Comparison of ENCODE assay signal across 9 cellular contexts in the genomic region with DNA sequence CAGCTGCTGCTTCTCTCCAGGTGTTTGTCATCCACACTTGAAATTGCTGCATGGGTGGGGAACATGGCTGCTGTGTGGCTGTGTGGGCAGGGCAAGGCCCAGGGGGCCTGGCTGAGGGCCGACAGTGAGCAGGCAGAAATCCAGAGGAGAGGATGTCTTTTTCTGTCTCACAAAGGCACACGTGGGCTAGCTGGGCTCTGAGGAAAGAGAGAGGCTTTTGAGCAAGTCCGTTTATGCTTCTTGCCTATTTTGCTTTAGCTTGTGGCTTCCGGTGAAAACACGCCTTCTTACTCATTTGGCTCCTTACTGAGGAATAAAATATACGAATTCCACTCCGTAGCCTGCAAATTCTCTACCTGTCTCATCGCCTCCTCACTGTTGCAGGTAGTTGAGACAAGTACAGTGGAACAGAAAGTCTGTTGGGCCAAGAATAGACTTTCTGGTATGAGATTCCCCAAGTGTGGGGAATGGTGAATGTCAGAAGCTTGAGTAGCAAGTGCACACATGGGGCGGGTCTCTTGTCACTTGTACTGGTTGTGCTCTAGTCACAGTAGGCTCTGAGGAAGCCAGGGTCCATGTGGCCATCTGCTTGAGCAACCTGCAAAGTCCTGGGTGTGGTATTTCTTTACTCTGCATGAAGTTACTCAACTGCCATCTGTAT. TPM values are rescaled to one million over a fixed set of nuclear protein-coding genes. Genes with fewer than 3 reads are reported as not detected.
DNase-seq lines count a peak whose midpoint lies in the region; ATAC-seq, FAIRE-seq and TF ChIP-seq lines count a peak whose summit lies in the region.
"Had no signal": no experiment of that assay in that cellular context is flagged by ENCODE, and none has a peak within 500 bp of the region (broad histone marks: within the 10 kb centered on the region; RNA-seq: fewer than 3 reads in every experiment).

No MANE protein-coding gene starts in this region.

- H3K4me2 ChIP-seq in astrocyte (ENCODE audit: low read length) = no peak overlapping the region

- DNase-seq in CD8-positive, alpha-beta T cell = peak in 2 of 7 experiments; percentile 8 to 26
- DNase-seq in NCI-H69 (lab: John Stamatoyannopoulos, UW) (peak; percentile 64), astrocyte (ENCODE audit: low read depth) (peak; percentile 32), middle frontal gyrus (ENCODE audit: extremely low spot score, low spot score) (peak; percentile 22), OCI-M2 (lab: John Stamatoyannopoulos, UW; ENCODE audit: unreplicated experiment) (no peak), COLO668 (lab: John Stamatoyannopoulos, UW; ENCODE audit: unreplicated experiment) (no peak), GM19239 (ENCODE audit: insufficient read length, low spot score) (no peak)

- peak overlapping the region; percentile 18 for H3K4me3 ChIP-seq in CD8-positive, alpha-beta T cell (ENCODE audit: low read depth, low read length)
- no peak overlapping the region for H3K4me3 ChIP-seq in astrocyte (ENCODE audit: insufficient read depth, low read depth, low read length)

- H3K9me3 Mint-ChIP-seq in CD8-positive, alpha-beta T cell = no peaks in the 10 kb centered on the region
- no peaks in the 10 kb centered on the region for H3K9me3 Mint-ChIP-seq in astrocyte (ENCODE audit: unreplicated experiment)

- CTCF ChIA-PET in CD8-positive, alpha-beta T cell (lab: Charles Lee) = interaction anchor here (1.1 to 2.7 kb wide), 4 partner anchors 11 to 120 kb away, joined by 3 to 11 read pairs (median 8); no protein-coding TSS in a partner anchor

- peak overlapping the region; percentile 30 for H3K27ac ChIP-seq in CD8-positive, alpha-beta T cell (ENCODE audit: low read depth, low read length)
- H3K27ac ChIP-seq in astrocyte (ENCODE audit: low read depth, low read length) = no peak overlapping the region

- intact Hi-C loops in CD8-positive, alpha-beta T cell (cut with DNase I, micrococcal nuclease) = loop anchor here in 1 of 2 experiments (5.0 kb wide), 1 partner anchor 119 kb away; no protein-coding TSS in a partner anchor

- no peak overlapping the region for H3K9ac ChIP-seq in astrocyte (ENCODE audit: low read length)

- no peaks in the 10 kb centered on the region for H3K27me3 Mint-ChIP-seq in CD8-positive, alpha-beta T cell (ENCODE audit: low read depth)
- H3K27me3 Mint-ChIP-seq in astrocyte (ENCODE audit: low read depth, unreplicated experiment) = no peaks in the 10 kb centered on the region

- no peaks in the 10 kb centered on the region for H3K27me3 ChIP-seq in CD8-positive, alpha-beta T cell (ENCODE audit: insufficient read depth, low read length)
- no peaks in the 10 kb centered on the region for H3K27me3 ChIP-seq in astrocyte (ENCODE audit: insufficient read depth, low read length)

- FAIRE-seq in astrocyte (lab: Jason Lieb, UNC) (no peak), GM19239 (lab: Jason Lieb, UNC) (no peak)
- FAIRE-seq: islet of Langerhans had no signal

- no peaks in the 10 kb centered on the region for H3K36me3 ChIP-seq in CD8-positive, alpha-beta T cell (ENCODE audit: insufficient read depth, low read length)
- H3K36me3 ChIP-seq in astrocyte (ENCODE audit: insufficient read depth, low read length) = no peaks in the 10 kb centered on the region

- ATAC-seq in CD8-positive, alpha-beta T cell = peak; percentile 43
- ATAC-seq in HG02678 (IDR thresholded peaks at IDR 0.05; ENCODE audit: unreplicated experiment) = no peak

- peak overlapping the region; percentile 91 for H3K27ac Mint-ChIP-seq in CD8-positive, alpha-beta T cell
- no peak overlapping the region for H3K27ac Mint-ChIP-seq in astrocyte (ENCODE audit: unreplicated experiment)

- no peak for TF ChIP-seq CTCF in CD8-positive, alpha-beta T cell (IDR thresholded peaks at IDR 0.05)
- TF ChIP-seq CTCF in astrocyte (IDR thresholded peaks at IDR 0.05; ENCODE audit: insufficient read depth, low read depth, low read length) = no peak

- no peaks in the 10 kb centered on the region for H4K20me1 ChIP-seq in astrocyte (ENCODE audit: insufficient read depth, low read length)

- H2AFZ ChIP-seq in astrocyte (ENCODE audit: low read depth, low read length) = no peak overlapping the region

- H3K4me1 Mint-ChIP-seq in CD8-positive, alpha-beta T cell (ENCODE audit: low read depth) = peaks cover 36% of the 10 kb centered on the region
- peaks cover 23% of the 10 kb centered on the region for H3K4me1 Mint-ChIP-seq in astrocyte (ENCODE audit: low read depth, unreplicated experiment)

- no peaks in the 10 kb centered on the region for H3K9me3 ChIP-seq in CD8-positive, alpha-beta T cell (ENCODE audit: low read length)
- no peaks in the 10 kb centered on the region for H3K9me3 ChIP-seq in astrocyte (ENCODE audit: insufficient read depth, low read depth, low read length)

- peaks cover 3% of the 10 kb centered on the region for H3K79me2 ChIP-seq in astrocyte (ENCODE audit: insufficient read depth, low read length)

- POLR2A ChIA-PET in CD8-positive, alpha-beta T cell (lab: Charles Lee) = interaction anchor here (0.7 to 1.6 kb wide), 5 partner anchors 10 to 196 kb away, joined by 3 to 5 read pairs (median 3); a partner anchor contains a TSS

- H3K4me3 Mint-ChIP-seq in CD8-positive, alpha-beta T cell = peak overlapping the region; percentile 52
- H3K4me3 Mint-ChIP-seq in astrocyte (ENCODE audit: unreplicated experiment) = no peak overlapping the region

- peaks cover 2% of the 10 kb centered on the region for H3K36me3 Mint-ChIP-seq in CD8-positive, alpha-beta T cell
- peaks cover 8% of the 10 kb centered on the region for H3K36me3 Mint-ChIP-seq in astrocyte (ENCODE audit: low read depth, unreplicated experiment)

- peaks cover 33% of the 10 kb centered on the region for H3K4me1 ChIP-seq in CD8-positive, alpha-beta T cell (ENCODE audit: insufficient read depth, low read length)
- peaks cover 27% of the 10 kb centered on the region for H3K4me1 ChIP-seq in astrocyte (ENCODE audit: insufficient read depth, low read length)

RNA-seq across cellular contexts. Expression of a gene that starts 28.4 kb away (rescaled TPM):
- total RNA-seq in CD8-positive, alpha-beta T cell = 10 to 100 TPM; 21.3 to 23.0 TPM
- 31.3 and 31.5 TPM in 2 replicates for total RNA-seq in astrocyte

RNA-seq across cellular contexts. Expression of a gene that starts 42.9 kb away (rescaled TPM):
- under 1 TPM; 0.61 to 0.71 TPM for total RNA-seq in CD8-positive, alpha-beta T cell
- 0.23 and 0.55 TPM in 2 replicates for total RNA-seq in astrocyte

RNA-seq across cellular contexts. Expression of a gene that starts 48.0 kb away (rescaled TPM):
- total RNA-seq in CD8-positive, alpha-beta T cell = 10 to 100 TPM; 48.8 to 50.7 TPM
- total RNA-seq in astrocyte = 1.5 and 2.0 TPM in 2 replicates

Comparison
In these comparisons a context has a peak if more than half of its experiments do, and no peak if none do; other contexts are left out.
1. DNase-seq: peak in NCI-H69 (single experiment), astrocyte (single experiment) and middle frontal gyrus (single experiment); none in OCI-M2 (single experiment), COLO668 (single experiment) and GM19239 (single experiment).
2. RNA of a gene that starts 48.0 kb away (total RNA-seq): 48.8 to 50.7 TPM in CD8-positive, alpha-beta T cell; 1.5 to 2.0 TPM in astrocyte; every median in the first group is over 10 times any median in the second.